Comparison of ENCODE assay signal across 8 cellular contexts in the genomic region with DNA sequence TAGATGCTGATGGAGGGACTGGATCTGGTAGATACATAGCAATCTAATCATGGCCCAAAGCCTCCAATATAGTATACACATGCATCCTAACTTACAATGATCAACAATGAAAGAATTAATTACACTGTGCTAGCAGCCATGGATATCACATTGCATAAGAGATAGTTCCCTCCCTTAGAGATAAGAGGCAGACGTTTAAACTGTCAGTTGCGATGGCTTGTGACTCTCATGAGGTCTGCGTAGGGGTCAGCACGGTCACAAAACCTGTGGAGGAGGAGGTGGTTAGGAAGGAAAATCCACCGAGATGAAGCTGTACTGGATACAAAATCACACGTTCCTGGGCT. TPM values are rescaled to one million over a fixed set of nuclear protein-coding genes. Genes with fewer than 3 reads are reported as not detected.
DNase-seq lines count a peak whose midpoint lies in the region; ATAC-seq and TF ChIP-seq lines count a peak whose summit lies in the region.

No MANE protein-coding gene starts in this region.

- no peaks in the 10 kb centered on the region for H3K9me3 ChIP-seq in lung (ENCODE audit: control insufficient read depth in 2 of 2, insufficient read depth in 1 of 2, low read length in 1 of 2)

- no peaks in the 10 kb centered on the region for H3K36me3 ChIP-seq in lung (ENCODE audit: control insufficient read depth in 2 of 2, insufficient read depth in 2 of 2, low read length in 2 of 2)
- H3K36me3 ChIP-seq in urinary bladder (ENCODE audit: insufficient read depth) = no peaks in the 10 kb centered on the region

- H3K4me1 ChIP-seq in lung (ENCODE audit: control insufficient read depth in 2 of 2, insufficient read depth in 2 of 2, low read length in 2 of 2) (peaks cover 7 to 9% of the 10 kb centered on the region in 2 donors), urinary bladder (ENCODE audit: insufficient read depth) (no peaks in the 10 kb centered on the region)

- 7 to 12% methylated on average over 6 of the region's 6 CpGs for WGBS in lung, 2 donors
- 11% methylated on average over 6 of the region's 6 CpGs for WGBS in urinary bladder

- H3K4me3 Mint-ChIP-seq in activated naive CD4-positive, alpha-beta T cell treated with anti-CD3 and anti-CD28 coated beads, Interleukin-2, amount 50 U/mL, for 24 hours = peak overlapping the region; percentile 100

- ATAC-seq in lung (ENCODE audit: insufficient read depth, low FRiP score) (no peak), GM19467 (IDR thresholded peaks at IDR 0.05; ENCODE audit: unreplicated experiment) (no peak)

- in situ Hi-C loops in astrocyte of the cerebellum (cut with HindIII; ENCODE audit: low sequenced_read_pairs) = no loop called here

- no peak for DNase-seq in activated naive CD4-positive, alpha-beta T cell treated with anti-CD3 and anti-CD28 coated beads, Interleukin-2, amount 50 U/mL, for 16 hours
- DNase-seq in astrocyte of the cerebellum (ENCODE audit: low read depth) (no peak), lung (ENCODE audit: low spot score) (no peak), NCI-H1930 (lab: John Stamatoyannopoulos, UW) (no peak)
- no peak for DNase-seq in activated CD4-positive, CD25-positive, alpha-beta regulatory T cell (lab: John Stamatoyannopoulos, UW)

- no peaks in the 10 kb centered on the region for H3K9me3 Mint-ChIP-seq in activated naive CD4-positive, alpha-beta T cell treated with anti-CD3 and anti-CD28 coated beads, Interleukin-2, amount 50 U/mL, for 24 hours

- no peaks in the 10 kb centered on the region for H3K27me3 Mint-ChIP-seq in activated naive CD4-positive, alpha-beta T cell treated with anti-CD3 and anti-CD28 coated beads, Interleukin-2, amount 50 U/mL, for 24 hours

- no peak for TF ChIP-seq CTCF in astrocyte of the cerebellum (IDR thresholded peaks at IDR 0.05; ENCODE audit: low read depth, low read length, missing control alignments)
- no peak for TF ChIP-seq CTCF in lung (IDR thresholded peaks at IDR 0.05; ENCODE audit: control extremely low read depth, extremely low read depth)

- H3K27ac Mint-ChIP-seq in activated naive CD4-positive, alpha-beta T cell treated with anti-CD3 and anti-CD28 coated beads, Interleukin-2, amount 50 U/mL, for 24 hours = peak overlapping the region; percentile 71

- H3K36me3 Mint-ChIP-seq in activated naive CD4-positive, alpha-beta T cell treated with anti-CD3 and anti-CD28 coated beads, Interleukin-2, amount 50 U/mL, for 24 hours = peaks cover 2% of the 10 kb centered on the region

- peak overlapping the region; percentile 43 to 96 for H3K27ac ChIP-seq in lung (ENCODE audit: low read depth in 1 of 2, low read length in 1 of 2)
- no peak overlapping the region for H3K27ac ChIP-seq in urinary bladder (ENCODE audit: low read depth)

- peaks cover 46% of the 10 kb centered on the region for H3K4me1 Mint-ChIP-seq in activated naive CD4-positive, alpha-beta T cell treated with anti-CD3 and anti-CD28 coated beads, Interleukin-2, amount 50 U/mL, for 24 hours

- H3K27me3 ChIP-seq in lung (ENCODE audit: control insufficient read depth, insufficient read depth) = no peaks in the 10 kb centered on the region

- H3K4me3 ChIP-seq in astrocyte of the cerebellum (ENCODE audit: low read depth, low read length) (peak overlapping the region; percentile 62), lung (peak overlapping the region; percentile 83), urinary bladder (ENCODE audit: low read depth, low read length) (peak overlapping the region; percentile 91)

RNA-seq across cellular contexts. Expression of a gene that starts 0.8 kb away (rescaled TPM):
- total RNA-seq in lung (100 to 1,000 TPM in 1 of 2 donors, 10 to 100 TPM in 1; 53.8 to 100 TPM), urinary bladder (60.9 TPM)
- polyA plus RNA-seq in lung (100 to 1,000 TPM in 1 of 2 donors, 10 to 100 TPM in 1; 34.6 to 111 TPM), urinary bladder (72.2 TPM)

RNA-seq across cellular contexts. Expression of a gene that starts 28.6 kb away (rescaled TPM):
- 10 to 100 TPM; 27.1 to 35.2 TPM for total RNA-seq in lung
- polyA plus RNA-seq in lung = 10 to 100 TPM in 1 of 2 donors, 1 to 10 TPM in 1; 6.5 to 27.0 TPM
- total RNA-seq in urinary bladder = 20.0 TPM
- 20.0 TPM for polyA plus RNA-seq in urinary bladder
